Comparison of ENCODE assay signal across 14 cellular contexts in the genomic region with DNA sequence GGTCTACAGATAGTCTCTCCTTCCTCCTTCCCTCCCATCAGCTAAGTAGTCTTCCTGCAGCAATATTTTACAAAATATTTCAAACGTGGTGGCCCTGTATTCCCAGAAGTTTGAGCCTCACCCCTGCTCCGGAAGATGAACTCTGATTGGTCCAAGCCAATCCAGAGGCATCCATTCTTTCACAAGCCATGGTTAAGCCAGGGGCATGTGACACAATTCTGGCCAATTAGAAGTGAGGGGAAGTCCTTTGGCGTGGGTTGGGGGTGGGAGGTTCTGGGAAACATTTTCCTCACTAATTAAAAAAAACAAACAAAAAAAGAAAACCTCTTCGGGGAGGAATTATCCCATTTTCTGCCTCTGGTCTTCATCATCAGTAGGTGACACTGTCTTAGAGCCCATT.
DNase-seq lines count a peak whose midpoint lies in the region; ATAC-seq and TF ChIP-seq lines count a peak whose summit lies in the region.
"Had no signal": no experiment of that assay in that cellular context is flagged by ENCODE, and none has a peak within 500 bp of the region (broad histone marks: within the 10 kb centered on the region; RNA-seq: fewer than 3 reads in every experiment).

No MANE protein-coding gene starts in this region.

- no peak overlapping the region for H3K27ac ChIP-seq in testis
- no peak overlapping the region for H3K27ac ChIP-seq in GM23338 (ENCODE audit: low read depth)

- TF ChIP-seq EP300 in Ishikawa (IDR thresholded peaks at IDR 0.05; ENCODE audit: borderline replicate concordance) = no peak

- CTCF ChIA-PET in WTC11 (lab: Charles Lee) = no interaction called here

- H3K27me3 Mint-ChIP-seq in WTC11 (ENCODE audit: low read depth) (no peaks in the 10 kb centered on the region), GM23338 (ENCODE audit: insufficient read depth, low read depth, poor library complexity) (peaks cover 1% of the 10 kb centered on the region)
- H3K27me3 Mint-ChIP-seq: CD4-positive, CD25-positive, alpha-beta regulatory T cell had no signal

- H2AFZ ChIP-seq in GM23338 = no peak overlapping the region

- H3K79me2 ChIP-seq in GM23338 (replicated peaks; ENCODE audit: insufficient read depth) = no peaks in the 10 kb centered on the region

- no peak for DNase-seq in WTC11 (ENCODE audit: low spot score)
- DNase-seq in testis = peak; percentile 20
- DNase-seq in GM23338 (ENCODE audit: low spot score) = no peak
- DNase-seq in SKM-1 (lab: John Stamatoyannopoulos, UW; ENCODE audit: unreplicated experiment) = no peak
- DNase-seq in sciatic nerve (ENCODE audit: low spot score) = no peak
- DNase-seq: C1 segment of cervical spinal cord; Caco-2; CD4-positive, CD25-positive, alpha-beta regulatory T cell; CD8-positive, alpha-beta T cell; DMS153; DND-41; H7; HCEC 1CT had no signal

- no peak for ATAC-seq in WTC11
- ATAC-seq in GM23338 = no peak
- ATAC-seq in sciatic nerve = no peak
- ATAC-seq: CD8-positive, alpha-beta T cell had no signal

- H3K4me3 Mint-ChIP-seq in WTC11 (no peak overlapping the region), GM23338 (no peak overlapping the region)
- H3K4me3 Mint-ChIP-seq: CD4-positive, CD25-positive, alpha-beta regulatory T cell; CD8-positive, alpha-beta T cell had no signal

- no peaks in the 10 kb centered on the region for H3K4me1 Mint-ChIP-seq in WTC11
- no peaks in the 10 kb centered on the region for H3K4me1 Mint-ChIP-seq in GM23338

- intact Hi-C loops in testis (cut with DNase I; ENCODE audit: low total_unique reads) = no loop called here
- intact Hi-C loops in sciatic nerve (cut with DNase I) = no loop called here

- H3K27me3 ChIP-seq in testis (no peaks in the 10 kb centered on the region), GM23338 (ENCODE audit: insufficient read depth) (no peaks in the 10 kb centered on the region)

- H3K4me3 ChIP-seq in testis (no peak overlapping the region), GM23338 (no peak overlapping the region)

- H3K4me1 ChIP-seq in testis (no peaks in the 10 kb centered on the region), GM23338 (ENCODE audit: insufficient read depth) (no peaks in the 10 kb centered on the region)
- H3K4me1 ChIP-seq: Caco-2 had no signal

- POLR2A ChIA-PET in WTC11 (lab: Charles Lee) = no interaction called here

- TF ChIP-seq POLR2A in testis (IDR thresholded peaks at IDR 0.05) = no peak

- H3K27ac Mint-ChIP-seq in WTC11 = no peak overlapping the region
- no peak overlapping the region for H3K27ac Mint-ChIP-seq in GM23338
- H3K27ac Mint-ChIP-seq: CD8-positive, alpha-beta T cell had no signal

- peaks cover 3% of the 10 kb centered on the region; the same call in 1 of the 2 replicates for H3K9me2 ChIP-seq in GM23338 (ENCODE audit: insufficient read depth)

- H3K36me3 Mint-ChIP-seq in WTC11 (peaks cover 6% of the 10 kb centered on the region), GM23338 (ENCODE audit: low read depth) (no peaks in the 10 kb centered on the region)
- H3K36me3 Mint-ChIP-seq: CD4-positive, CD25-positive, alpha-beta regulatory T cell; CD8-positive, alpha-beta T cell had no signal

- no peaks in the 10 kb centered on the region for H3F3A ChIP-seq in GM23338 (replicated peaks; ENCODE audit: low read depth)

- H3K4me2 ChIP-seq in GM23338 = no peak overlapping the region

- 59 to 66% methylated on average over 4 of the region's 4 CpGs for WGBS in testis, 2 donors

- TF ChIP-seq CTCF in WTC11 (IDR thresholded peaks at IDR 0.05) (no peak), testis (IDR thresholded peaks at IDR 0.05) (no peak), GM23338 (conservative IDR thresholded peaks at IDR 0.05; ENCODE audit: low read depth in 2 of 2) (no peak)

- H3K9me3 Mint-ChIP-seq in WTC11 (peaks cover 22% of the 10 kb centered on the region), GM23338 (peaks cover 5% of the 10 kb centered on the region; the same call in 2 of the 3 replicates)
- H3K9me3 Mint-ChIP-seq: CD8-positive, alpha-beta T cell had no signal

- no peaks in the 10 kb centered on the region for H4K20me1 ChIP-seq in GM23338 (replicated peaks; ENCODE audit: insufficient read depth)

- no peaks in the 10 kb centered on the region for H3K36me3 ChIP-seq in testis (ENCODE audit: low read depth, missing control alignments)
- no peaks in the 10 kb centered on the region for H3K36me3 ChIP-seq in GM23338 (ENCODE audit: insufficient read depth)

- no peaks in the 10 kb centered on the region for H3K9me3 ChIP-seq in testis
- H3K9me3 ChIP-seq: Caco-2 had no signal

- no peak for TF ChIP-seq RAD21 in Ishikawa (IDR thresholded peaks at IDR 0.05; ENCODE audit: low read depth)

TF ChIP-seq in Ishikawa, 13 proteins besides CTCF, POLR2A, EP300 and RAD21:
- TF ChIP-seq, protein P1, sequence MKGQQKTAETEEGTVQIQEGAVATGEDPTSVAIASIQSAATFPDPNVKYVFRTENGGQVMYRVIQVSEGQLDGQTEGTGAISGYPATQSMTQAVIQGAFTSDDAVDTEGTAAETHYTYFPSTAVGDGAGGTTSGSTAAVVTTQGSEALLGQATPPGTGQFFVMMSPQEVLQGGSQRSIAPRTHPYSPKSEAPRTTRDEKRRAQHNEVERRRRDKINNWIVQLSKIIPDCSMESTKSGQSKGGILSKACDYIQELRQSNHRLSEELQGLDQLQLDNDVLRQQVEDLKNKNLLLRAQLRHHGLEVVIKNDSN (IDR thresholded peaks at IDR 0.05) = peak; percentile 65
- no peak for TF ChIP-seq CEBPB (IDR thresholded peaks at IDR 0.05)

TF ChIP-seq in WTC11, 78 proteins besides CTCF, POLR2A, EP300 and RAD21:
- TF ChIP-seq NFYB (CRISPR knock-in tag; conservative IDR thresholded peaks at IDR 0.05; ENCODE audit: low read depth) = peak; percentile 33; the same call in 1 of the 2 replicates
- TF ChIP-seq, protein P2, sequence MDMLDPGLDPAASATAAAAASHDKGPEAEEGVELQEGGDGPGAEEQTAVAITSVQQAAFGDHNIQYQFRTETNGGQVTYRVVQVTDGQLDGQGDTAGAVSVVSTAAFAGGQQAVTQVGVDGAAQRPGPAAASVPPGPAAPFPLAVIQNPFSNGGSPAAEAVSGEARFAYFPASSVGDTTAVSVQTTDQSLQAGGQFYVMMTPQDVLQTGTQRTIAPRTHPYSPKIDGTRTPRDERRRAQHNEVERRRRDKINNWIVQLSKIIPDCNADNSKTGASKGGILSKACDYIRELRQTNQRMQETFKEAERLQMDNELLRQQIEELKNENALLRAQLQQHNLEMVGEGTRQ (CRISPR knock-in tag; IDR thresholded peaks at IDR 0.05) = peak; percentile 49; the same call in 1 of the 2 replicates
- no peak for TF ChIP-seq ZBTB21 (CRISPR knock-in tag; IDR thresholded peaks at IDR 0.05; ENCODE audit: borderline replicate concordance)
- TF ChIP-seq PRRX2 (CRISPR knock-in tag; IDR thresholded peaks at IDR 0.05) = no peak
- TF ChIP-seq GABPB1 (CRISPR knock-in tag; IDR thresholded peaks at IDR 0.05) = no peak
- TF ChIP-seq, protein P3, sequence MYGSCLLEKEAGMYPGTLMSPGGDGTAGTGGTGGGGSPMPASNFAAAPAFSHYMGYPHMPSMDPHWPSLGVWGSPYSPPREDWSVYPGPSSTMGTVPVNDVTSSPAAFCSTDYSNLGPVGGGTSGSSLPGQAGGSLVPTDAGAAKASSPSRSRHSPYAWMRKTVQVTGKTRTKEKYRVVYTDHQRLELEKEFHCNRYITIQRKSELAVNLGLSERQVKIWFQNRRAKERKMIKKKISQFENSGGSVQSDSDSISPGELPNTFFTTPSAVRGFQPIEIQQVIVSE (CRISPR knock-in tag; IDR thresholded peaks at IDR 0.05; ENCODE audit: borderline replicate concordance) = no peak
TF ChIP-seq in WTC11: peak in this region for 2.

TF ChIP-seq in GM23338, 12 proteins besides CTCF, POLR2A, EP300 and RAD21:
- TF ChIP-seq, protein P4, sequence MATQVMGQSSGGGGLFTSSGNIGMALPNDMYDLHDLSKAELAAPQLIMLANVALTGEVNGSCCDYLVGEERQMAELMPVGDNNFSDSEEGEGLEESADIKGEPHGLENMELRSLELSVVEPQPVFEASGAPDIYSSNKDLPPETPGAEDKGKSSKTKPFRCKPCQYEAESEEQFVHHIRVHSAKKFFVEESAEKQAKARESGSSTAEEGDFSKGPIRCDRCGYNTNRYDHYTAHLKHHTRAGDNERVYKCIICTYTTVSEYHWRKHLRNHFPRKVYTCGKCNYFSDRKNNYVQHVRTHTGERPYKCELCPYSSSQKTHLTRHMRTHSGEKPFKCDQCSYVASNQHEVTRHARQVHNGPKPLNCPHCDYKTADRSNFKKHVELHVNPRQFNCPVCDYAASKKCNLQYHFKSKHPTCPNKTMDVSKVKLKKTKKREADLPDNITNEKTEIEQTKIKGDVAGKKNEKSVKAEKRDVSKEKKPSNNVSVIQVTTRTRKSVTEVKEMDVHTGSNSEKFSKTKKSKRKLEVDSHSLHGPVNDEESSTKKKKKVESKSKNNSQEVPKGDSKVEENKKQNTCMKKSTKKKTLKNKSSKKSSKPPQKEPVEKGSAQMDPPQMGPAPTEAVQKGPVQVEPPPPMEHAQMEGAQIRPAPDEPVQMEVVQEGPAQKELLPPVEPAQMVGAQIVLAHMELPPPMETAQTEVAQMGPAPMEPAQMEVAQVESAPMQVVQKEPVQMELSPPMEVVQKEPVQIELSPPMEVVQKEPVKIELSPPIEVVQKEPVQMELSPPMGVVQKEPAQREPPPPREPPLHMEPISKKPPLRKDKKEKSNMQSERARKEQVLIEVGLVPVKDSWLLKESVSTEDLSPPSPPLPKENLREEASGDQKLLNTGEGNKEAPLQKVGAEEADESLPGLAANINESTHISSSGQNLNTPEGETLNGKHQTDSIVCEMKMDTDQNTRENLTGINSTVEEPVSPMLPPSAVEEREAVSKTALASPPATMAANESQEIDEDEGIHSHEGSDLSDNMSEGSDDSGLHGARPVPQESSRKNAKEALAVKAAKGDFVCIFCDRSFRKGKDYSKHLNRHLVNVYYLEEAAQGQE (IDR thresholded peaks at IDR 0.05; ENCODE audit: unreplicated experiment) = no peak
- no peak for TF ChIP-seq EZH2 (IDR thresholded peaks at IDR 0.05; ENCODE audit: low read depth, unreplicated experiment)
- no peak for TF ChIP-seq JUNB (IDR thresholded peaks at IDR 0.05; ENCODE audit: unreplicated experiment)
- TF ChIP-seq NANOG (IDR thresholded peaks at IDR 0.05; ENCODE audit: borderline replicate concordance) = no peak
- TF ChIP-seq EZH2phosphoT487 (IDR thresholded peaks at IDR 0.05; ENCODE audit: unreplicated experiment) = no peak
- TF ChIP-seq ZNF331 (CRISPR knock-in tag; IDR thresholded peaks at IDR 0.05; ENCODE audit: low read depth) = no peak
